Comparison of ENCODE assay signal across 10 cellular contexts in genomic region chr2:43798300-43798699, GRCh38. TPM values are rescaled to one million over a fixed set of nuclear protein-coding genes. Genes with fewer than 3 reads are reported as not detected.
DNase-seq lines count a peak whose midpoint lies in the region; ATAC-seq, FAIRE-seq and TF ChIP-seq lines count a peak whose summit lies in the region.
"Had no signal": no experiment of that assay in that cellular context is flagged by ENCODE, and none has a peak within 500 bp of the region (broad histone marks: within the 10 kb centered on the region; RNA-seq: fewer than 3 reads in every experiment).

No MANE protein-coding gene starts in this region.

- H3K4me3 ChIP-seq in ascending aorta = no peak overlapping the region
- H3K4me3 ChIP-seq in HepG2 (replicated peaks in 1 of 3; ENCODE audit: insufficient read depth in 1 of 3, low read depth in 2 of 3, low read length in 3 of 3) = no peak overlapping the region
- no peak overlapping the region for H3K4me3 ChIP-seq in esophagus muscularis mucosa

- H3K4me3 Mint-ChIP-seq in T-cell = no peak overlapping the region
- H3K4me3 Mint-ChIP-seq: stimulated activated naive CD8-positive, alpha-beta T cell treated with anti-CD3 and anti-CD28 coated beads, Interleukin-15, Interleukin-2, amounts not matched to agents 100 ng/mL and 50 ng/mL, for 24 hours had no signal

- H2AFZ ChIP-seq in HepG2 (ENCODE audit: low read length) = no peak overlapping the region

- H3K4me1 Mint-ChIP-seq in T-cell = no peaks in the 10 kb centered on the region

- 43% methylated on average over 4 of the region's 4 CpGs for WGBS in HepG2 (ENCODE audit: low lambda C conversion rate)
- 85% methylated on average over 4 of the region's 4 CpGs for WGBS in esophagus muscularis mucosa

- no peak overlapping the region for H3K9ac ChIP-seq in HepG2 (ENCODE audit: insufficient read depth, low read depth, low read length)

- H3K36me3 ChIP-seq in ascending aorta (peaks cover 5 to 22% of the 10 kb centered on the region in 2 donors), HepG2 (replicated peaks in 1 of 2; ENCODE audit: control insufficient read depth in 1 of 2, insufficient read depth in 2 of 2, low read length in 2 of 2) (no peaks in the 10 kb centered on the region), esophagus muscularis mucosa (peaks cover 0 to 32% (median 12%) of the 10 kb centered on the region in 4 donors)

- H3K27me3 Mint-ChIP-seq in T-cell = no peaks in the 10 kb centered on the region
- H3K27me3 Mint-ChIP-seq: stimulated activated naive CD8-positive, alpha-beta T cell treated with anti-CD3 and anti-CD28 coated beads, Interleukin-15, Interleukin-2, amounts not matched to agents 100 ng/mL and 50 ng/mL, for 24 hours had no signal

- FAIRE-seq in D721Med (lab: Jason Lieb, UNC) (no peak), HepG2 (lab: Jason Lieb, UNC) (no peak)

- H3K27ac Mint-ChIP-seq in T-cell = no peak overlapping the region
- H3K27ac Mint-ChIP-seq: stimulated activated naive CD8-positive, alpha-beta T cell treated with anti-CD3 and anti-CD28 coated beads, Interleukin-15, Interleukin-2, amounts not matched to agents 100 ng/mL and 50 ng/mL, for 24 hours had no signal

- TF ChIP-seq POLR2A in HepG2 (IDR thresholded peaks at IDR 0.05; ENCODE audit: insufficient read depth in 1 of 2, low read depth in 2 of 2, low read length in 2 of 2) = no peak
- TF ChIP-seq POLR2A in esophagus muscularis mucosa (IDR thresholded peaks at IDR 0.05; ENCODE audit: low read depth) = no peak

- ATAC-seq in HepG2 (peak; percentile 84), T-cell (replicated peaks in 1 of 4) (no peak), HG02642 (IDR thresholded peaks at IDR 0.05; ENCODE audit: poor library complexity, unreplicated experiment) (no peak)

- H3K79me2 ChIP-seq in HepG2 (ENCODE audit: insufficient read depth, low read length) = no peaks in the 10 kb centered on the region

- DNase-seq in D721Med (ENCODE audit: insufficient read length, low spot score) = no peak
- peak; percentile 8 for DNase-seq in HPDE6-E6E7 (ENCODE audit: extremely low spot score)
- DNase-seq in ascending aorta (ENCODE audit: low spot score in 2 of 2) = no peak
- no peak for DNase-seq in HepG2 (ENCODE audit: low spot score)
- no peak for DNase-seq in cerebellar cortex (ENCODE audit: low spot score)
- DNase-seq in esophagus muscularis mucosa (ENCODE audit: extremely low spot score) = no peak
- no peak for DNase-seq in T-cell

- H3K9me3 Mint-ChIP-seq in T-cell = no peaks in the 10 kb centered on the region
- H3K9me3 Mint-ChIP-seq: stimulated activated naive CD8-positive, alpha-beta T cell treated with anti-CD3 and anti-CD28 coated beads, Interleukin-15, Interleukin-2, amounts not matched to agents 100 ng/mL and 50 ng/mL, for 24 hours had no signal

- H3K4me2 ChIP-seq in HepG2 (ENCODE audit: low read depth, low read length) = no peak overlapping the region

- H3K27ac ChIP-seq in ascending aorta = no peak overlapping the region
- no peak overlapping the region for H3K27ac ChIP-seq in HepG2 (ENCODE audit: extremely low read length, insufficient read depth, low read length)
- no peak overlapping the region for H3K27ac ChIP-seq in esophagus muscularis mucosa (replicated peaks in 1 of 4)
- H3K27ac ChIP-seq: HL-60 had no signal

- TF ChIP-seq EP300 in HepG2 (IDR thresholded peaks at IDR 0.05; ENCODE audit: low read depth in 2 of 2, low read length in 2 of 2) (no peak), HepG2 (CRISPR knock-in tag; IDR thresholded peaks at IDR 0.05; ENCODE audit: borderline replicate concordance) (no peak), esophagus muscularis mucosa (IDR thresholded peaks at IDR 0.05) (no peak)

- no peaks in the 10 kb centered on the region for H4K20me1 ChIP-seq in HepG2 (ENCODE audit: insufficient read depth, low read length)

- H3K27me3 ChIP-seq in ascending aorta (no peaks in the 10 kb centered on the region), HepG2 (ENCODE audit: control insufficient read depth in 1 of 2, insufficient read depth in 2 of 2, low read length in 2 of 2) (no peaks in the 10 kb centered on the region), esophagus muscularis mucosa (no peaks in the 10 kb centered on the region)

- peak; percentile 18 for TF ChIP-seq CTCF in D721Med (IDR thresholded peaks at IDR 0.05; ENCODE audit: insufficient read depth, missing control alignments)
- peak in 2 of 3 experiments; percentile 19 to 21 for TF ChIP-seq CTCF in ascending aorta (IDR thresholded peaks at IDR 0.05)
- TF ChIP-seq CTCF in HepG2 (CRISPR knock-in tag; IDR thresholded peaks at IDR 0.05) = peak; percentile 68
- TF ChIP-seq CTCF in esophagus muscularis mucosa (IDR thresholded peaks at IDR 0.05) = no peak

- intact Hi-C loops in ascending aorta (cut with DNase I) (no loop called here), HepG2 (cut with micrococcal nuclease; ENCODE audit: unreplicated experiment) (no loop called here), esophagus muscularis mucosa (cut with DNase I) (no loop called here)

- peak; percentile 44; the same call in 1 of the 2 replicates for TF ChIP-seq RAD21 in HepG2 (CRISPR knock-in tag; IDR thresholded peaks at IDR 0.05)

- CTCF ChIA-PET in HepG2 (lab: Yijun Ruan, JAX; ENCODE audit: low intra/inter-chr PET ratio, low total read pairs) = interaction anchor here (1.2 kb wide), 1 partner anchor 43 kb away, joined by 3 read pairs; no protein-coding TSS in a partner anchor
- CTCF ChIA-PET in T-cell (lab: Charles Lee) = interaction anchor here (0.6 to 0.7 kb wide), 2 partner anchors 11 to 152 kb away, joined by 3 read pairs; no protein-coding TSS in a partner anchor

- POLR2A ChIA-PET in HepG2 (lab: Yijun Ruan, JAX) (interaction anchor here (0.8 kb wide), 1 partner anchor 54 kb away, joined by 4 read pairs; no protein-coding TSS in a partner anchor), T-cell (lab: Charles Lee) (no interaction called here)

- H3K36me3 Mint-ChIP-seq in T-cell = peaks cover 27% of the 10 kb centered on the region

- H3K9me3 ChIP-seq in ascending aorta = no peaks in the 10 kb centered on the region
- H3K9me3 ChIP-seq in HepG2 (ENCODE audit: low read length) = no peaks in the 10 kb centered on the region
- H3K9me3 ChIP-seq in esophagus muscularis mucosa = no peaks in the 10 kb centered on the region

- H3K4me1 ChIP-seq in ascending aorta = no peaks in the 10 kb centered on the region
- H3K4me1 ChIP-seq in HepG2 (ENCODE audit: insufficient read depth, low read length) = peaks cover 24% of the 10 kb centered on the region; the same call in 1 of the 2 replicates
- no peaks in the 10 kb centered on the region for H3K4me1 ChIP-seq in esophagus muscularis mucosa

- in situ Hi-C loops in HepG2 (cut with HindIII; ENCODE audit: extremely low pct_ligation_motif_present, low pct_unique_long_range_greater_than_20kb) = no loop called here

- BruUV-seq in HepG2 (replicated peaks; lab: Mats Ljungman, UMichigan) = no TSS peak

RNA-seq across cellular contexts. Expression of gene DYNC2LI1, which starts 24.5 kb away (rescaled TPM):
- total RNA-seq in ascending aorta = 2.9 TPM
- 23.2 and 27.9 TPM in 2 replicates for total RNA-seq in HepG2 (2016; rRNA removed; fragmentation: Illumina TruSeq; extraction: Trizol)
- 7.3 and 9.1 TPM in 2 replicates for total RNA-seq in HepG2 (2016; cell fraction: cytosol; rRNA removed; fragmentation: Illumina TruSeq; extraction: Trizol; ENCODE audit: low read depth)
- 23.5 and 32.2 TPM in 2 replicates for total RNA-seq in HepG2 (2016; cell fraction: insoluble cytoplasmic fraction; rRNA removed; fragmentation: Illumina TruSeq; extraction: Trizol)
- 7.6 and 7.9 TPM in 2 replicates for total RNA-seq in HepG2 (2016; cell fraction: membrane; rRNA removed; fragmentation: Illumina TruSeq; extraction: Trizol)
- total RNA-seq in HepG2 (2016; cell fraction: nucleus; rRNA removed; fragmentation: Illumina TruSeq; extraction: Trizol) = 15.5 and 17.2 TPM in 2 replicates
- 10.2 and 16.9 TPM in 2 replicates for polyA plus RNA-seq in HepG2 (2011; rRNA removed)
- polyA plus RNA-seq in HepG2 (2011; cell fraction: cytosol; rRNA removed) = 5.3 and 8.1 TPM in 2 replicates
- 4.8 and 7.3 TPM in 2 replicates for polyA plus RNA-seq in HepG2 (2011; cell fraction: nucleus; rRNA removed)
- 10.8 and 15.5 TPM in 2 replicates for polyA plus RNA-seq in HepG2 (2012)
- 2.7 TPM in 2 replicates for polyA plus RNA-seq in HepG2 (2016; cell fraction: cytosol; fragmentation: Illumina TruSeq; extraction: Trizol; ENCODE audit: low read depth)
- polyA plus RNA-seq in HepG2 (2016; cell fraction: insoluble cytoplasmic fraction; fragmentation: Illumina TruSeq; extraction: Trizol; ENCODE audit: low read depth) = 30.8 and 44.1 TPM in 2 replicates
- polyA plus RNA-seq in HepG2 (2016; cell fraction: membrane; fragmentation: Illumina TruSeq; extraction: Trizol; ENCODE audit: low read depth) = 4.5 and 4.8 TPM in 2 replicates
- polyA plus RNA-seq in HepG2 (2016; cell fraction: nucleus; fragmentation: Illumina TruSeq; extraction: Trizol; ENCODE audit: insufficient read depth, low read depth) = 18.5 and 19.3 TPM in 2 replicates
- polyA minus RNA-seq in HepG2 (2011; rRNA and poly(A)+ RNA removed; ENCODE audit: low replicate concordance) = 1.3 and 1.4 TPM in 2 replicates
- polyA minus RNA-seq in HepG2 (2011; cell fraction: cytosol; rRNA and poly(A)+ RNA removed) = 6.3 and 8.7 TPM in 2 replicates
- polyA minus RNA-seq in HepG2 (2011; cell fraction: nucleus; rRNA and poly(A)+ RNA removed) = 12.1 and 18.2 TPM in 2 replicates
- total RNA-seq in esophagus muscularis mucosa = 10 to 100 TPM; 15.6 to 19.1 (median 17.7) TPM
- 1 to 10 TPM; 2.4 to 4.7 (median 3.7) TPM for total RNA-seq in T-cell

RNA-seq across cellular contexts. Expression of gene ABCG5, which starts 40.3 kb away (rescaled TPM):
- total RNA-seq in ascending aorta (4.0 TPM), HepG2 (2016; rRNA removed; fragmentation: Illumina TruSeq; extraction: Trizol) (5.8 and 15.1 TPM in 2 replicates), esophagus muscularis mucosa (not detected), T-cell (not detected)
- 5.3 and 5.7 TPM in 2 replicates for total RNA-seq in HepG2 (2016; cell fraction: cytosol; rRNA removed; fragmentation: Illumina TruSeq; extraction: Trizol; ENCODE audit: low read depth)
- 5.6 and 16.0 TPM in 2 replicates for total RNA-seq in HepG2 (2016; cell fraction: insoluble cytoplasmic fraction; rRNA removed; fragmentation: Illumina TruSeq; extraction: Trizol)
- 7.7 and 8.7 TPM in 2 replicates for total RNA-seq in HepG2 (2016; cell fraction: membrane; rRNA removed; fragmentation: Illumina TruSeq; extraction: Trizol)
- total RNA-seq in HepG2 (2016; cell fraction: nucleus; rRNA removed; fragmentation: Illumina TruSeq; extraction: Trizol) = 23.5 and 27.9 TPM in 2 replicates
- polyA plus RNA-seq in HepG2 (2011; rRNA removed) = 38.8 and 39.0 TPM in 2 replicates
- 12.7 and 15.4 TPM in 2 replicates for polyA plus RNA-seq in HepG2 (2011; cell fraction: cytosol; rRNA removed)
- polyA plus RNA-seq in HepG2 (2011; cell fraction: nucleus; rRNA removed) = 217 and 232 TPM in 2 replicates
- 20.2 and 28.6 TPM in 2 replicates for polyA plus RNA-seq in HepG2 (2012)
- 3.8 and 4.6 TPM in 2 replicates for polyA plus RNA-seq in HepG2 (2016; cell fraction: cytosol; fragmentation: Illumina TruSeq; extraction: Trizol; ENCODE audit: low read depth)
- polyA plus RNA-seq in HepG2 (2016; cell fraction: insoluble cytoplasmic fraction; fragmentation: Illumina TruSeq; extraction: Trizol; ENCODE audit: low read depth) = 5.9 and 6.3 TPM in 2 replicates
- polyA plus RNA-seq in HepG2 (2016; cell fraction: membrane; fragmentation: Illumina TruSeq; extraction: Trizol; ENCODE audit: low read depth) = 6.7 and 6.8 TPM in 2 replicates
- 70.1 and 70.4 TPM in 2 replicates for polyA plus RNA-seq in HepG2 (2016; cell fraction: nucleus; fragmentation: Illumina TruSeq; extraction: Trizol; ENCODE audit: insufficient read depth, low read depth)
- 18.3 TPM in 1 of 2 replicates, not detected in the other for polyA minus RNA-seq in HepG2 (2011; rRNA and poly(A)+ RNA removed; ENCODE audit: low replicate concordance)
- 3.8 and 5.0 TPM in 2 replicates for polyA minus RNA-seq in HepG2 (2011; cell fraction: cytosol; rRNA and poly(A)+ RNA removed)
- polyA minus RNA-seq in HepG2 (2011; cell fraction: nucleus; rRNA and poly(A)+ RNA removed) = 34.4 and 34.7 TPM in 2 replicates

RNA-seq across cellular contexts. Expression of gene ABCG8, which starts 40.5 kb away (rescaled TPM):
- not detected for total RNA-seq in ascending aorta
- total RNA-seq in HepG2 (2016; rRNA removed; fragmentation: Illumina TruSeq; extraction: Trizol) = 6.8 and 8.8 TPM in 2 replicates
- total RNA-seq in HepG2 (2016; cell fraction: cytosol; rRNA removed; fragmentation: Illumina TruSeq; extraction: Trizol; ENCODE audit: low read depth) = 0.88 and 1.2 TPM in 2 replicates
- 6.9 and 9.5 TPM in 2 replicates for total RNA-seq in HepG2 (2016; cell fraction: insoluble cytoplasmic fraction; rRNA removed; fragmentation: Illumina TruSeq; extraction: Trizol)
- total RNA-seq in HepG2 (2016; cell fraction: membrane; rRNA removed; fragmentation: Illumina TruSeq; extraction: Trizol) = 4.1 and 4.5 TPM in 2 replicates
- 14.4 and 15.5 TPM in 2 replicates for total RNA-seq in HepG2 (2016; cell fraction: nucleus; rRNA removed; fragmentation: Illumina TruSeq; extraction: Trizol)
- polyA plus RNA-seq in HepG2 (2011; rRNA removed) = 8.1 and 10.0 TPM in 2 replicates
- 6.5 and 7.5 TPM in 2 replicates for polyA plus RNA-seq in HepG2 (2011; cell fraction: cytosol; rRNA removed)
- polyA plus RNA-seq in HepG2 (2011; cell fraction: nucleus; rRNA removed) = 18.9 and 20.1 TPM in 2 replicates
- polyA plus RNA-seq in HepG2 (2012) = 8.7 and 11.5 TPM in 2 replicates
- 1.5 and 1.8 TPM in 2 replicates for polyA plus RNA-seq in HepG2 (2016; cell fraction: cytosol; fragmentation: Illumina TruSeq; extraction: Trizol; ENCODE audit: low read depth)
- polyA plus RNA-seq in HepG2 (2016; cell fraction: insoluble cytoplasmic fraction; fragmentation: Illumina TruSeq; extraction: Trizol; ENCODE audit: low read depth) = 6.3 and 8.4 TPM in 2 replicates
- 2.7 and 2.9 TPM in 2 replicates for polyA plus RNA-seq in HepG2 (2016; cell fraction: membrane; fragmentation: Illumina TruSeq; extraction: Trizol; ENCODE audit: low read depth)
- polyA plus RNA-seq in HepG2 (2016; cell fraction: nucleus; fragmentation: Illumina TruSeq; extraction: Trizol; ENCODE audit: insufficient read depth, low read depth) = 23.7 and 27.2 TPM in 2 replicates
- polyA minus RNA-seq in HepG2 (2011; rRNA and poly(A)+ RNA removed; ENCODE audit: low replicate concordance) = 0.05 and 27.2 TPM in 2 replicates
- polyA minus RNA-seq in HepG2 (2011; cell fraction: cytosol; rRNA and poly(A)+ RNA removed) = 6.4 and 6.6 TPM in 2 replicates
- polyA minus RNA-seq in HepG2 (2011; cell fraction: nucleus; rRNA and poly(A)+ RNA removed) = 12.2 and 14.0 TPM in 2 replicates
- not detected for total RNA-seq in esophagus muscularis mucosa
- under 1 TPM in 2 of 5 donors, not detected in 3; 0.09 TPM for total RNA-seq in T-cell

Comparison
In these comparisons a context has a peak if more than half of its experiments do, and no peak if none do; other contexts are left out.
1. CTCF ChIP-seq: peak in D721Med (single experiment), ascending aorta (2 of 3) and HepG2 (single experiment); none in esophagus muscularis mucosa (0 of 3).